In the genomic region with DNA sequence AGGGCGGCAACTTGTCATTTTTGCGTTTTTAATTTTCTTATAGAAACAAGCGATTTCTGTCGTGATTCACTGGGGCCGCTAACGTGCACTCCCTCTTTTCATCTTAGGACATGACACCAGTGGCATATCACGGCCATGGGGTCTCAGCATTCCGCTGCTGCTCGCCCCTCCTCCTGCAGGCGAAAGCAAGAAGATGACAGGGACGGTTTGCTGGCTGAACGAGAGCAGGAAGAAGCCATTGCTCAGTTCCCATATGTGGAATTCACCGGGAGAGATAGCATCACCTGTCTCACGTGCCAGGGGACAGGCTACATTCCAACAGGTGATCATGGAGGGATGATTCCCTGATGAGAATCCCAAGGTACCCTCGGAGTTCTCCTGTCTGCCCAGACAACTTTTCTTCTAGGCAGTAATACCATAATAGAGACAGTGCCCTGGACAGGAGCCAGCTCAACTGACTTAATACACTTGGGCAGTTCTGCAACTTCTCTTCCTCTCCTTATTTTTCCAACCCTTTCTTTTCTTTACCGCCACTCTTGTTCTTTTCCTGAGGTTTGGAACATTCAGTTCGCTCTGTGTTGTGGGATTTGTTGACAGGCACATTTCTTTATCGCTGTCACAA, we compare ENCODE assay signal across 1 cellular context.
TF ChIP-seq lines count a peak whose summit lies in the region.

No MANE protein-coding gene starts in this region.

TF ChIP-seq in WTC11, 78 proteins besides CTCF, POLR2A, EP300 and RAD21 (continued from another document):
- TF ChIP-seq, protein P1, sequence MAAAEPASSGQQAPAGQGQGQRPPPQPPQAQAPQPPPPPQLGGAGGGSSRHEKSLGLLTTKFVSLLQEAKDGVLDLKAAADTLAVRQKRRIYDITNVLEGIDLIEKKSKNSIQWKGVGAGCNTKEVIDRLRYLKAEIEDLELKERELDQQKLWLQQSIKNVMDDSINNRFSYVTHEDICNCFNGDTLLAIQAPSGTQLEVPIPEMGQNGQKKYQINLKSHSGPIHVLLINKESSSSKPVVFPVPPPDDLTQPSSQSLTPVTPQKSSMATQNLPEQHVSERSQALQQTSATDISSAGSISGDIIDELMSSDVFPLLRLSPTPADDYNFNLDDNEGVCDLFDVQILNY (CRISPR knock-in tag; IDR thresholded peaks at IDR 0.05), result no peak
- TF ChIP-seq SMAD3 (CRISPR knock-in tag; IDR thresholded peaks at IDR 0.05; ENCODE audit: borderline replicate concordance), result no peak
- TF ChIP-seq, protein P2, sequence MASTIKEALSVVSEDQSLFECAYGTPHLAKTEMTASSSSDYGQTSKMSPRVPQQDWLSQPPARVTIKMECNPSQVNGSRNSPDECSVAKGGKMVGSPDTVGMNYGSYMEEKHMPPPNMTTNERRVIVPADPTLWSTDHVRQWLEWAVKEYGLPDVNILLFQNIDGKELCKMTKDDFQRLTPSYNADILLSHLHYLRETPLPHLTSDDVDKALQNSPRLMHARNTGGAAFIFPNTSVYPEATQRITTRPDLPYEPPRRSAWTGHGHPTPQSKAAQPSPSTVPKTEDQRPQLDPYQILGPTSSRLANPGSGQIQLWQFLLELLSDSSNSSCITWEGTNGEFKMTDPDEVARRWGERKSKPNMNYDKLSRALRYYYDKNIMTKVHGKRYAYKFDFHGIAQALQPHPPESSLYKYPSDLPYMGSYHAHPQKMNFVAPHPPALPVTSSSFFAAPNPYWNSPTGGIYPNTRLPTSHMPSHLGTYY (CRISPR knock-in tag; IDR thresholded peaks at IDR 0.05), result no peak
- no peak for TF ChIP-seq MXD4 (CRISPR knock-in tag; IDR thresholded peaks at IDR 0.05; ENCODE audit: borderline replicate concordance)
- TF ChIP-seq, protein P3, sequence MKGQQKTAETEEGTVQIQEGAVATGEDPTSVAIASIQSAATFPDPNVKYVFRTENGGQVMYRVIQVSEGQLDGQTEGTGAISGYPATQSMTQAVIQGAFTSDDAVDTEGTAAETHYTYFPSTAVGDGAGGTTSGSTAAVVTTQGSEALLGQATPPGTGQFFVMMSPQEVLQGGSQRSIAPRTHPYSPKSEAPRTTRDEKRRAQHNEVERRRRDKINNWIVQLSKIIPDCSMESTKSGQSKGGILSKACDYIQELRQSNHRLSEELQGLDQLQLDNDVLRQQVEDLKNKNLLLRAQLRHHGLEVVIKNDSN (CRISPR knock-in tag; IDR thresholded peaks at IDR 0.05), result no peak
- TF ChIP-seq HMGA2 (CRISPR knock-in tag; IDR thresholded peaks at IDR 0.05), result no peak
